ENCODE assay signal across 1 cellular context in the genomic region with DNA sequence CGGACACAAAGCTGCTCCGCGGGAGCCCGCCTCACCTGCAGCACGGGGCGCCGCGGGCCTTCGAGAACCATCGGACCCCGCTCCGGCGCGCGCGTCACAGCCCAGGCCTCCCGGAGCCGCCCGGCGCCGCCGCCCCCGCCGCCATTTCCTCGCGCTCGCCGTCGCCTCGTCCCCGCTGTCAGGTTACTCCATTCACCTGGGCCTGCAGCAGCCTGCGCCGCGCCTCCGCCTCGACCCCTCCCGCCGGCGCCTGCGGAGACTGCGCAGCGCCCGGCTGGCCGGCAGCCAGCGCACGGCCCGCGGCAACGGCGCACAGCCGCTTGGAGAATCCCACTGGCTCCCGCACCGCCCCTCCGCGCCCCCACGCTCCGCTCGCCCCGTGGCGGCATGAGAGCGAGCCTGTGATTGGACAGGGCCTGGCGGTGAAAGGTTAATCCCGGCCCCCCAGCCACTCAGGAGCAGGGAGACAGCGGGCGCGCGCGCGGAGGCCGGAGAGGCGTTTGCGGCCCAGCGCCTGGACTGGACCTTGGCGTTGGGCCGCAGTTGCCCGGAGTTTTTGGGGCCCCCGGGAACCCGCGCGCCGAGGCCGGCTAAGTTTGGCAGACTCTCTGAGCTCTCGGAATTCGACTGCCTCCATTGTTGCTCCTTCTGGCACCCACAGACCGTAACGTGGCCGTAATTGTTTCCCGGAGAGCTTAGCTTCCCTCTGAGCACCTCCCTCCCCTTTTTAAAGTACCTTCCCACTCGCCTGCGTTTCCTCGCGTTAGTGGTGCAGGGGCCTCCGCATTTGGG.
TF ChIP-seq lines count a peak whose summit lies in the region.

A gene with protein sequence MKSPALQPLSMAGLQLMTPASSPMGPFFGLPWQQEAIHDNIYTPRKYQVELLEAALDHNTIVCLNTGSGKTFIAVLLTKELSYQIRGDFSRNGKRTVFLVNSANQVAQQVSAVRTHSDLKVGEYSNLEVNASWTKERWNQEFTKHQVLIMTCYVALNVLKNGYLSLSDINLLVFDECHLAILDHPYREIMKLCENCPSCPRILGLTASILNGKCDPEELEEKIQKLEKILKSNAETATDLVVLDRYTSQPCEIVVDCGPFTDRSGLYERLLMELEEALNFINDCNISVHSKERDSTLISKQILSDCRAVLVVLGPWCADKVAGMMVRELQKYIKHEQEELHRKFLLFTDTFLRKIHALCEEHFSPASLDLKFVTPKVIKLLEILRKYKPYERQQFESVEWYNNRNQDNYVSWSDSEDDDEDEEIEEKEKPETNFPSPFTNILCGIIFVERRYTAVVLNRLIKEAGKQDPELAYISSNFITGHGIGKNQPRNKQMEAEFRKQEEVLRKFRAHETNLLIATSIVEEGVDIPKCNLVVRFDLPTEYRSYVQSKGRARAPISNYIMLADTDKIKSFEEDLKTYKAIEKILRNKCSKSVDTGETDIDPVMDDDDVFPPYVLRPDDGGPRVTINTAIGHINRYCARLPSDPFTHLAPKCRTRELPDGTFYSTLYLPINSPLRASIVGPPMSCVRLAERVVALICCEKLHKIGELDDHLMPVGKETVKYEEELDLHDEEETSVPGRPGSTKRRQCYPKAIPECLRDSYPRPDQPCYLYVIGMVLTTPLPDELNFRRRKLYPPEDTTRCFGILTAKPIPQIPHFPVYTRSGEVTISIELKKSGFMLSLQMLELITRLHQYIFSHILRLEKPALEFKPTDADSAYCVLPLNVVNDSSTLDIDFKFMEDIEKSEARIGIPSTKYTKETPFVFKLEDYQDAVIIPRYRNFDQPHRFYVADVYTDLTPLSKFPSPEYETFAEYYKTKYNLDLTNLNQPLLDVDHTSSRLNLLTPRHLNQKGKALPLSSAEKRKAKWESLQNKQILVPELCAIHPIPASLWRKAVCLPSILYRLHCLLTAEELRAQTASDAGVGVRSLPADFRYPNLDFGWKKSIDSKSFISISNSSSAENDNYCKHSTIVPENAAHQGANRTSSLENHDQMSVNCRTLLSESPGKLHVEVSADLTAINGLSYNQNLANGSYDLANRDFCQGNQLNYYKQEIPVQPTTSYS (N-terminal part only) (minus strand): TSS at position 335 of the 792 bp plus-strand sequence. CDS start 24,071 bp downstream, outside the sequence.

TF ChIP-seq in HEK293, 187 proteins besides CTCF, POLR2A, EP300 and RAD21 (continued from another document and continues in another):
- TF ChIP-seq, protein P1, sequence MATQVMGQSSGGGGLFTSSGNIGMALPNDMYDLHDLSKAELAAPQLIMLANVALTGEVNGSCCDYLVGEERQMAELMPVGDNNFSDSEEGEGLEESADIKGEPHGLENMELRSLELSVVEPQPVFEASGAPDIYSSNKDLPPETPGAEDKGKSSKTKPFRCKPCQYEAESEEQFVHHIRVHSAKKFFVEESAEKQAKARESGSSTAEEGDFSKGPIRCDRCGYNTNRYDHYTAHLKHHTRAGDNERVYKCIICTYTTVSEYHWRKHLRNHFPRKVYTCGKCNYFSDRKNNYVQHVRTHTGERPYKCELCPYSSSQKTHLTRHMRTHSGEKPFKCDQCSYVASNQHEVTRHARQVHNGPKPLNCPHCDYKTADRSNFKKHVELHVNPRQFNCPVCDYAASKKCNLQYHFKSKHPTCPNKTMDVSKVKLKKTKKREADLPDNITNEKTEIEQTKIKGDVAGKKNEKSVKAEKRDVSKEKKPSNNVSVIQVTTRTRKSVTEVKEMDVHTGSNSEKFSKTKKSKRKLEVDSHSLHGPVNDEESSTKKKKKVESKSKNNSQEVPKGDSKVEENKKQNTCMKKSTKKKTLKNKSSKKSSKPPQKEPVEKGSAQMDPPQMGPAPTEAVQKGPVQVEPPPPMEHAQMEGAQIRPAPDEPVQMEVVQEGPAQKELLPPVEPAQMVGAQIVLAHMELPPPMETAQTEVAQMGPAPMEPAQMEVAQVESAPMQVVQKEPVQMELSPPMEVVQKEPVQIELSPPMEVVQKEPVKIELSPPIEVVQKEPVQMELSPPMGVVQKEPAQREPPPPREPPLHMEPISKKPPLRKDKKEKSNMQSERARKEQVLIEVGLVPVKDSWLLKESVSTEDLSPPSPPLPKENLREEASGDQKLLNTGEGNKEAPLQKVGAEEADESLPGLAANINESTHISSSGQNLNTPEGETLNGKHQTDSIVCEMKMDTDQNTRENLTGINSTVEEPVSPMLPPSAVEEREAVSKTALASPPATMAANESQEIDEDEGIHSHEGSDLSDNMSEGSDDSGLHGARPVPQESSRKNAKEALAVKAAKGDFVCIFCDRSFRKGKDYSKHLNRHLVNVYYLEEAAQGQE (tag by site-specific recombination; IDR thresholded peaks at IDR 0.05): peak; percentile 16; the same call in 1 of the 2 replicates
- TF ChIP-seq SCRT2 (tag by site-specific recombination; IDR thresholded peaks at IDR 0.05) (no peak), ZNF677 (tag by site-specific recombination; IDR thresholded peaks at IDR 0.05) (no peak), ZNF501 (tag by site-specific recombination; IDR thresholded peaks at IDR 0.05) (peak; percentile 89), ZNF221 (tag by site-specific recombination; IDR thresholded peaks at IDR 0.05; ENCODE audit: borderline replicate concordance) (no peak), ZNF2 (tag by site-specific recombination; IDR thresholded peaks at IDR 0.05) (peak; percentile 77), ZNF76 (tag by site-specific recombination; IDR thresholded peaks at IDR 0.05; ENCODE audit: borderline replicate concordance, low read depth) (peak; percentile 81; the same call in 1 of the 2 replicates), KLF1 (tag by site-specific recombination; IDR thresholded peaks at IDR 0.05) (peak; percentile 71), ZNF658 (tag by site-specific recombination; IDR thresholded peaks at IDR 0.05) (no peak), ZNF24 (tag by site-specific recombination; IDR thresholded peaks at IDR 0.05) (peak; percentile 71; the same call in 1 of the 2 replicates), MYNN (tag by site-specific recombination; IDR thresholded peaks at IDR 0.05; ENCODE audit: borderline replicate concordance) (no peak), ZNF660 (tag by site-specific recombination; IDR thresholded peaks at IDR 0.05) (peak; percentile 27; the same call in 1 of the 2 replicates), ZBTB21 (tag by site-specific recombination; IDR thresholded peaks at IDR 0.05) (0 out of 2 replicates have a peak, but pooled peaks have one; percentile 25), ZNF48 (tag by site-specific recombination; IDR thresholded peaks at IDR 0.05) (no peak)
- TF ChIP-seq, protein P2, sequence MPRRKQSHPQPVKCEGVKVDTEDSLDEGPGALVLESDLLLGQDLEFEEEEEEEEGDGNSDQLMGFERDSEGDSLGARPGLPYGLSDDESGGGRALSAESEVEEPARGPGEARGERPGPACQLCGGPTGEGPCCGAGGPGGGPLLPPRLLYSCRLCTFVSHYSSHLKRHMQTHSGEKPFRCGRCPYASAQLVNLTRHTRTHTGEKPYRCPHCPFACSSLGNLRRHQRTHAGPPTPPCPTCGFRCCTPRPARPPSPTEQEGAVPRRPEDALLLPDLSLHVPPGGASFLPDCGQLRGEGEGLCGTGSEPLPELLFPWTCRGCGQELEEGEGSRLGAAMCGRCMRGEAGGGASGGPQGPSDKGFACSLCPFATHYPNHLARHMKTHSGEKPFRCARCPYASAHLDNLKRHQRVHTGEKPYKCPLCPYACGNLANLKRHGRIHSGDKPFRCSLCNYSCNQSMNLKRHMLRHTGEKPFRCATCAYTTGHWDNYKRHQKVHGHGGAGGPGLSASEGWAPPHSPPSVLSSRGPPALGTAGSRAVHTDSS (tag by site-specific recombination; IDR thresholded peaks at IDR 0.05): no peak
- TF ChIP-seq, protein P3, sequence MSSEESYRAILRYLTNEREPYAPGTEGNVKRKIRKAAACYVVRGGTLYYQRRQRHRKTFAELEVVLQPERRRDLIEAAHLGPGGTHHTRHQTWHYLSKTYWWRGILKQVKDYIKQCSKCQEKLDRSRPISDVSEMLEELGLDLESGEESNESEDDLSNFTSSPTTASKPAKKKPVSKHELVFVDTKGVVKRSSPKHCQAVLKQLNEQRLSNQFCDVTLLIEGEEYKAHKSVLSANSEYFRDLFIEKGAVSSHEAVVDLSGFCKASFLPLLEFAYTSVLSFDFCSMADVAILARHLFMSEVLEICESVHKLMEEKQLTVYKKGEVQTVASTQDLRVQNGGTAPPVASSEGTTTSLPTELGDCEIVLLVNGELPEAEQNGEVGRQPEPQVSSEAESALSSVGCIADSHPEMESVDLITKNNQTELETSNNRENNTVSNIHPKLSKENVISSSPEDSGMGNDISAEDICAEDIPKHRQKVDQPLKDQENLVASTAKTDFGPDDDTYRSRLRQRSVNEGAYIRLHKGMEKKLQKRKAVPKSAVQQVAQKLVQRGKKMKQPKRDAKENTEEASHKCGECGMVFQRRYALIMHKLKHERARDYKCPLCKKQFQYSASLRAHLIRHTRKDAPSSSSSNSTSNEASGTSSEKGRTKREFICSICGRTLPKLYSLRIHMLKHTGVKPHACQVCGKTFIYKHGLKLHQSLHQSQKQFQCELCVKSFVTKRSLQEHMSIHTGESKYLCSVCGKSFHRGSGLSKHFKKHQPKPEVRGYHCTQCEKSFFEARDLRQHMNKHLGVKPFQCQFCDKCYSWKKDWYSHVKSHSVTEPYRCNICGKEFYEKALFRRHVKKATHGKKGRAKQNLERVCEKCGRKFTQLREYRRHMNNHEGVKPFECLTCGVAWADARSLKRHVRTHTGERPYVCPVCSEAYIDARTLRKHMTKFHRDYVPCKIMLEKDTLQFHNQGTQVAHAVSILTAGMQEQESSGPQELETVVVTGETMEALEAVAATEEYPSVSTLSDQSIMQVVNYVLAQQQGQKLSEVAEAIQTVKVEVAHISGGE (tag by site-specific recombination; conservative IDR thresholded peaks at IDR 0.05; ENCODE audit: low read depth): 0 out of 2 replicates have a peak, but pooled peaks have one; percentile 20
- TF ChIP-seq, protein P4, sequence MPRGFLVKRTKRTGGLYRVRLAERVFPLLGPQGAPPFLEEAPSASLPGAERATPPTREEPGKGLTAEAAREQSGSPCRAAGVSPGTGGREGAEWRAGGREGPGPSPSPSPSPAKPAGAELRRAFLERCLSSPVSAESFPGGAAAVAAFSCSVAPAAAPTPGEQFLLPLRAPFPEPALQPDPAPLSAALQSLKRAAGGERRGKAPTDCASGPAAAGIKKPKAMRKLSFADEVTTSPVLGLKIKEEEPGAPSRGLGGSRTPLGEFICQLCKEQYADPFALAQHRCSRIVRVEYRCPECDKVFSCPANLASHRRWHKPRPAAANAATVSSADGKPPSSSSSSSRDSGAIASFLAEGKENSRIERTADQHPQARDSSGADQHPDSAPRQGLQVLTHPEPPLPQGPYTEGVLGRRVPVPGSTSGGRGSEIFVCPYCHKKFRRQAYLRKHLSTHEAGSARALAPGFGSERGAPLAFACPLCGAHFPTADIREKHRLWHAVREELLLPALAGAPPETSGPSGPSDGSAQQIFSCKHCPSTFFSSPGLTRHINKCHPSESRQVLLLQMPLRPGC (tag by site-specific recombination; IDR thresholded peaks at IDR 0.05): no peak; the same call in 1 of the 2 replicates
- TF ChIP-seq, protein P5, sequence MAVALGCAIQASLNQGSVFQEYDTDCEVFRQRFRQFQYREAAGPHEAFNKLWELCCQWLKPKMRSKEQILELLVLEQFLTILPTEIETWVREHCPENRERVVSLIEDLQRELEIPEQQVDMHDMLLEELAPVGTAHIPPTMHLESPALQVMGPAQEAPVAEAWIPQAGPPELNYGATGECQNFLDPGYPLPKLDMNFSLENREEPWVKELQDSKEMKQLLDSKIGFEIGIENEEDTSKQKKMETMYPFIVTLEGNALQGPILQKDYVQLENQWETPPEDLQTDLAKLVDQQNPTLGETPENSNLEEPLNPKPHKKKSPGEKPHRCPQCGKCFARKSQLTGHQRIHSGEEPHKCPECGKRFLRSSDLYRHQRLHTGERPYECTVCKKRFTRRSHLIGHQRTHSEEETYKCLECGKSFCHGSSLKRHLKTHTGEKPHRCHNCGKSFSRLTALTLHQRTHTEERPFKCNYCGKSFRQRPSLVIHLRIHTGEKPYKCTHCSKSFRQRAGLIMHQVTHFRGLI (tag by site-specific recombination; IDR thresholded peaks at IDR 0.05): peak; percentile 19; the same call in 1 of the 2 replicates
- TF ChIP-seq, protein P6, sequence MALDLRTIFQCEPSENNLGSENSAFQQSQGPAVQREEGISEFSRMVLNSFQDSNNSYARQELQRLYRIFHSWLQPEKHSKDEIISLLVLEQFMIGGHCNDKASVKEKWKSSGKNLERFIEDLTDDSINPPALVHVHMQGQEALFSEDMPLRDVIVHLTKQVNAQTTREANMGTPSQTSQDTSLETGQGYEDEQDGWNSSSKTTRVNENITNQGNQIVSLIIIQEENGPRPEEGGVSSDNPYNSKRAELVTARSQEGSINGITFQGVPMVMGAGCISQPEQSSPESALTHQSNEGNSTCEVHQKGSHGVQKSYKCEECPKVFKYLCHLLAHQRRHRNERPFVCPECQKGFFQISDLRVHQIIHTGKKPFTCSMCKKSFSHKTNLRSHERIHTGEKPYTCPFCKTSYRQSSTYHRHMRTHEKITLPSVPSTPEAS (tag by site-specific recombination; IDR thresholded peaks at IDR 0.05): no peak
- TF ChIP-seq, protein P7, sequence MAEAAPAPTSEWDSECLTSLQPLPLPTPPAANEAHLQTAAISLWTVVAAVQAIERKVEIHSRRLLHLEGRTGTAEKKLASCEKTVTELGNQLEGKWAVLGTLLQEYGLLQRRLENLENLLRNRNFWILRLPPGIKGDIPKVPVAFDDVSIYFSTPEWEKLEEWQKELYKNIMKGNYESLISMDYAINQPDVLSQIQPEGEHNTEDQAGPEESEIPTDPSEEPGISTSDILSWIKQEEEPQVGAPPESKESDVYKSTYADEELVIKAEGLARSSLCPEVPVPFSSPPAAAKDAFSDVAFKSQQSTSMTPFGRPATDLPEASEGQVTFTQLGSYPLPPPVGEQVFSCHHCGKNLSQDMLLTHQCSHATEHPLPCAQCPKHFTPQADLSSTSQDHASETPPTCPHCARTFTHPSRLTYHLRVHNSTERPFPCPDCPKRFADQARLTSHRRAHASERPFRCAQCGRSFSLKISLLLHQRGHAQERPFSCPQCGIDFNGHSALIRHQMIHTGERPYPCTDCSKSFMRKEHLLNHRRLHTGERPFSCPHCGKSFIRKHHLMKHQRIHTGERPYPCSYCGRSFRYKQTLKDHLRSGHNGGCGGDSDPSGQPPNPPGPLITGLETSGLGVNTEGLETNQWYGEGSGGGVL (tag by site-specific recombination; IDR thresholded peaks at IDR 0.05): peak; percentile 56; the same call in 1 of the 2 replicates
- TF ChIP-seq, protein P8, sequence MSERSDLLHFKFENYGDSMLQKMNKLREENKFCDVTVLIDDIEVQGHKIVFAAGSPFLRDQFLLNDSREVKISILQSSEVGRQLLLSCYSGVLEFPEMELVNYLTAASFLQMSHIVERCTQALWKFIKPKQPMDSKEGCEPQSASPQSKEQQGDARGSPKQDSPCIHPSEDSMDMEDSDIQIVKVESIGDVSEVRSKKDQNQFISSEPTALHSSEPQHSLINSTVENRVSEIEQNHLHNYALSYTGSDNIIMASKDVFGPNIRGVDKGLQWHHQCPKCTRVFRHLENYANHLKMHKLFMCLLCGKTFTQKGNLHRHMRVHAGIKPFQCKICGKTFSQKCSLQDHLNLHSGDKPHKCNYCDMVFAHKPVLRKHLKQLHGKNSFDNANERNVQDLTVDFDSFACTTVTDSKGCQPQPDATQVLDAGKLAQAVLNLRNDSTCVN (tag by site-specific recombination; optimal IDR thresholded peaks at IDR 0.05): peak; percentile 90
